Comparison of ENCODE assay signal across 10 cellular contexts in genomic region chr10:119413738-119414611, GRCh38.
DNase-seq lines count a peak whose midpoint lies in the region; ATAC-seq, FAIRE-seq and TF ChIP-seq lines count a peak whose summit lies in the region.
"Had no signal": no experiment of that assay in that cellular context is flagged by ENCODE, and none has a peak within 500 bp of the region (broad histone marks: within the 10 kb centered on the region; RNA-seq: fewer than 3 reads in every experiment).

No MANE protein-coding gene starts in this region.

- no peak overlapping the region for H3K27ac ChIP-seq in DND-41 (ENCODE audit: low read length)
- peak overlapping the region; percentile 65 to 68 for H3K27ac ChIP-seq in right atrium auricular region
- H3K27ac ChIP-seq in prostate gland, result peak overlapping the region; percentile 49 to 53
- H3K27ac ChIP-seq in substantia nigra (ENCODE audit: low read depth, low read length, poor library complexity, severe bottlenecking), result no peak overlapping the region

- ATAC-seq in DND-41 (ENCODE audit: insufficient read depth, low read depth), result 0 out of 3 replicates have a peak, but pooled peaks have one; percentile 30

- in situ Hi-C loops in GM13976 (cut with MboI; ENCODE audit: low sequenced_read_pairs, unreplicated experiment), result loop anchor here (10.0 kb wide), 1 partner anchor 219 kb away; no protein-coding TSS in a partner anchor

- no peak overlapping the region for H2AFZ ChIP-seq in DND-41 (ENCODE audit: low read depth, low read length)

- H3K4me3 ChIP-seq in DND-41 (ENCODE audit: low read depth in 1 of 2, low read length in 2 of 2) (no peak overlapping the region), right atrium auricular region (no peak overlapping the region), prostate gland (no peak overlapping the region)

- H3K9ac ChIP-seq in DND-41 (ENCODE audit: low read depth, low read length), result no peak overlapping the region

- no peaks in the 10 kb centered on the region for H3K79me2 ChIP-seq in DND-41 (ENCODE audit: insufficient read depth, low read length)

- no peaks in the 10 kb centered on the region for H3K36me3 ChIP-seq in DND-41 (ENCODE audit: insufficient read depth, low read length)
- no peaks in the 10 kb centered on the region for H3K36me3 ChIP-seq in right atrium auricular region
- no peaks in the 10 kb centered on the region for H3K36me3 ChIP-seq in prostate gland

- no peak overlapping the region for H3K4me2 ChIP-seq in DND-41 (ENCODE audit: insufficient read depth, low read length)

- TF ChIP-seq POLR2A in prostate gland (IDR thresholded peaks at IDR 0.05), result no peak

- no peaks in the 10 kb centered on the region for H3K9me3 ChIP-seq in DND-41 (ENCODE audit: insufficient read depth, low read length, severe bottlenecking)
- no peaks in the 10 kb centered on the region for H3K9me3 ChIP-seq in right atrium auricular region
- H3K9me3 ChIP-seq in prostate gland, result no peaks in the 10 kb centered on the region

- peaks cover 9% of the 10 kb centered on the region for H4K20me1 ChIP-seq in DND-41 (ENCODE audit: insufficient read depth, low read length)

- H3K27me3 ChIP-seq in DND-41 (ENCODE audit: insufficient read depth, low read length, poor library complexity), result no peaks in the 10 kb centered on the region
- no peaks in the 10 kb centered on the region for H3K27me3 ChIP-seq in right atrium auricular region
- no peaks in the 10 kb centered on the region for H3K27me3 ChIP-seq in prostate gland (replicated peaks; ENCODE audit: insufficient read depth)

- FAIRE-seq in urothelium cell line (lab: Jason Lieb, UNC), result no peak

- WGBS in prostate gland, result 73% methylated on average over 23 of the region's 23 CpGs

- no peaks in the 10 kb centered on the region for H3K4me1 ChIP-seq in DND-41 (ENCODE audit: insufficient read depth, low read length)
- peaks cover 0 to 65% of the 10 kb centered on the region in 2 donors for H3K4me1 ChIP-seq in right atrium auricular region
- H3K4me1 ChIP-seq in prostate gland (replicated peaks), result no peaks in the 10 kb centered on the region

- DNase-seq in DND-41 (no peak), brain pericyte (ENCODE audit: low read depth, low spot score) (peak; percentile 97), right atrium auricular region (ENCODE audit: low spot score) (no peak), prostate gland (ENCODE audit: low spot score) (no peak), substantia nigra (lab: John Stamatoyannopoulos, UW) (no peak), urothelium cell line (ENCODE audit: low spot score) (no peak), GM13976 (ENCODE audit: low spot score) (no peak)
- no peak for DNase-seq in activated CD4-positive, alpha-beta T cell treated with anti-CD3 and anti-CD28 coated beads for 4 hours
- DNase-seq: MV-4-11, OCI-M1 had no signal

- intact Hi-C loops in prostate gland (cut with DNase I), result loop anchor here (2.0 to 10.0 kb wide), 3 partner anchors 42 to 207 kb away; partner anchors contain the start of gene GRK5

- TF ChIP-seq CTCF in DND-41 (IDR thresholded peaks at IDR 0.05; ENCODE audit: borderline replicate concordance, extremely low read depth, low read length, poor library complexity, severe bottlenecking) (no peak), right atrium auricular region (IDR thresholded peaks at IDR 0.05) (no peak), prostate gland (IDR thresholded peaks at IDR 0.05) (no peak), GM13976 (IDR thresholded peaks at IDR 0.05; ENCODE audit: borderline replicate concordance, control extremely low read depth, extremely low read depth, insufficient read depth, missing control alignments) (no peak)

Comparison
In these comparisons a context has a peak if more than half of its experiments do, and no peak if none do; other contexts are left out.
1. H3K27ac ChIP-seq: peak in right atrium auricular region (2 of 2) and prostate gland (2 of 2); none in DND-41 (single experiment) and substantia nigra (single experiment).